27 cellular contexts compared by ENCODE assay signal in the genomic region with DNA sequence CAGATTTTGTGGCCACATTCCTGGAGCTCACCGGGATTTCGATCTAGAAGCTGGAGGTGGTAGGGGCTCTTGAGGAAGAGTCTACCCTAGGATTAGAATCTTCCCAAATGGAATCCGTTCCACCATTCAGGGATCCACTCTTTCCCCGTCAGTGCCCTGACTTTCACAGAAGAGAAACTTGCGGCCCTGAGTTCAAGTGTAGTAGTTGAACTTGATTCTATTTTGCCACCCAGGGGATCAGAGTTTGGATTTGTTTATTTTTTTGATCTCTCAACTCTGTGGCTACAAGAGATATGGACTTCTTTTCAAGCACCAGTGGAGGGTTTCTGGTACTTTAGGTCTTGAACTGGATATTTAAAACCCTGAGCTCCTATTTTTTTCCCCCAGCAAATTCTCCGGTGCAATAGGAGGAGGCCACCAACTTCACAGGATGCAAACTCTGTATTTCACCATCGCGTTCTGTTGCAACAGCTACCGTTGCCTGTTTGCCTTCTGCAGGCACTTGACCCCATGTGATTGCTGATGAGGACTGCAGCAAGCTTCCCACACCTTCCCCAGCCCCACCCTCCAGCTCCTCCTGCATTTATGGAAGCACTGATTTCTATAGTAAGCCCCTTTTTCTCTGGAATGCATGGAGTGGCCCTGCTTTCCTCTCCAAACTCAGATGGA. TPM values are rescaled to one million over a fixed set of nuclear protein-coding genes. Genes with fewer than 3 reads are reported as not detected.
DNase-seq lines count a peak whose midpoint lies in the region; ATAC-seq and TF ChIP-seq lines count a peak whose summit lies in the region.
"Had no signal": no experiment of that assay in that cellular context is flagged by ENCODE, and none has a peak within 500 bp of the region (broad histone marks: within the 10 kb centered on the region; RNA-seq: fewer than 3 reads in every experiment).

No MANE protein-coding gene starts in this region.

- H3K79me2 ChIP-seq in GM23338 (replicated peaks; ENCODE audit: insufficient read depth), result no peaks in the 10 kb centered on the region

- H3K36me3 ChIP-seq in GM23338 (ENCODE audit: insufficient read depth) (no peaks in the 10 kb centered on the region), lung (ENCODE audit: control insufficient read depth in 2 of 2, insufficient read depth in 2 of 2, low read length in 2 of 2) (no peaks in the 10 kb centered on the region), stomach (no peaks in the 10 kb centered on the region)
- H3K36me3 ChIP-seq: SJCRH30, transverse colon had no signal

- TF ChIP-seq CTCF in GM23338 (conservative IDR thresholded peaks at IDR 0.05; ENCODE audit: low read depth in 2 of 2), result no peak
- no peak for TF ChIP-seq CTCF in NB4 (IDR thresholded peaks at IDR 0.05; ENCODE audit: low read depth, low read length)
- no peak for TF ChIP-seq CTCF in choroid plexus epithelial cell (conservative IDR thresholded peaks at IDR 0.05; ENCODE audit: low read depth, low read length)
- TF ChIP-seq CTCF in lung (IDR thresholded peaks at IDR 0.05; ENCODE audit: control extremely low read depth, extremely low read depth), result no peak
- TF ChIP-seq CTCF in stomach (IDR thresholded peaks at IDR 0.05), result no peak

- no peak overlapping the region for H3K27ac ChIP-seq in GM23338 (ENCODE audit: low read depth)
- no peak overlapping the region for H3K27ac ChIP-seq in lung (ENCODE audit: low read depth in 1 of 2, low read length in 1 of 2)
- H3K27ac ChIP-seq in stomach, result no peak overlapping the region
- H3K27ac ChIP-seq: coronary artery, PC-9, SJCRH30, skin epidermis, transverse colon had no signal

- DNase-seq in GM23338 (ENCODE audit: low spot score) (no peak), NB4 (ENCODE audit: low read depth) (peak; percentile 96), choroid plexus epithelial cell (ENCODE audit: low read depth) (peak; percentile 94), lung (ENCODE audit: low spot score) (peak; percentile 76), GM19238 (ENCODE audit: insufficient read length, low spot score) (no peak), stomach (no peak), NCI-H1092 treated with DMSO at 0.1 percent for 48 hours (lab: John Stamatoyannopoulos, UW) (no peak), H4 (ENCODE audit: low spot score) (no peak)
- DNase-seq: activated CD4-positive, CD25-positive, alpha-beta regulatory T cell treated with anti-CD3 and anti-CD28 coated beads, Interleukin-2, amount 50 U/mL, for 72 hours; activated naive CD8-positive, alpha-beta T cell treated with anti-CD3 and anti-CD28 coated beads, Interleukin-2, amount 10 ng/mL, durations not matched to agents 7 days and 5 days; COR-L47; hippocampal formation; mesendoderm; naive thymus-derived CD8-positive, alpha-beta T cell; NCI-H1092; NCI-H69; PC-9; SJCRH30; transverse colon had no signal

- no peaks in the 10 kb centered on the region for H3F3A ChIP-seq in GM23338 (replicated peaks; ENCODE audit: low read depth)

- TF ChIP-seq POLR2A in NB4 (IDR thresholded peaks at IDR 0.05; ENCODE audit: extremely low read depth, insufficient read length) (no peak), stomach (IDR thresholded peaks at IDR 0.05) (no peak)

- no peak overlapping the region; the same call in 1 of the 2 replicates for H2AFZ ChIP-seq in GM23338
- H2AFZ ChIP-seq: PC-9 had no signal

- H3K9me3 ChIP-seq in lung (ENCODE audit: control insufficient read depth in 2 of 2, insufficient read depth in 1 of 2, low read length in 1 of 2) (no peaks in the 10 kb centered on the region), stomach (no peaks in the 10 kb centered on the region)
- H3K9me3 ChIP-seq: SJCRH30, transverse colon had no signal

- WGBS in lung, 2 donors, result 38 to 45% methylated on average over 9 of the region's 9 CpGs
- WGBS in stomach, 5 donors, result 61 to 70% (median 66%) methylated on average over 9 of the region's 9 CpGs

- intact Hi-C loops in stomach (cut with DNase I; ENCODE audit: low total_unique reads), result no loop called here

- no peaks in the 10 kb centered on the region for H3K9me3 Mint-ChIP-seq in GM23338
- H3K9me3 Mint-ChIP-seq: activated naive CD8-positive, alpha-beta T cell treated with anti-CD3 and anti-CD28 coated beads, Interleukin-2, amount 10 ng/mL, durations not matched to agents 7 days and 5 days; activated T-helper 1 cell treated with anti-CD3 and anti-CD28 coated beads, Interleukin-12 subunit alpha, Interleukin-12 subunit beta, Interleukin-2, Interleukin-4 antibody, amounts not matched to agents 30 ng/mL and 10 ng/mL and 1 ng/mL, durations not matched to agents 14 hours and 24 hours and 36 hours; naive thymus-derived CD8-positive, alpha-beta T cell; stimulated activated naive CD8-positive, alpha-beta T cell treated with anti-CD3 and anti-CD28 coated beads, Interleukin-15, Interleukin-2, amounts not matched to agents 100 ng/mL and 50 ng/mL, for 24 hours had no signal

- ATAC-seq in GM23338, result no peak
- ATAC-seq in lung (ENCODE audit: insufficient read depth, low FRiP score), result peak; percentile 27
- ATAC-seq: naive thymus-derived CD8-positive, alpha-beta T cell had no signal

- no peaks in the 10 kb centered on the region for H4K20me1 ChIP-seq in GM23338 (replicated peaks; ENCODE audit: insufficient read depth)

- H3K27ac Mint-ChIP-seq in GM23338, result 0 out of 2 replicates have a peak overlapping the region, but pooled peaks have one; percentile 61
- H3K27ac Mint-ChIP-seq: activated naive CD8-positive, alpha-beta T cell treated with anti-CD3 and anti-CD28 coated beads, Interleukin-2, amount 10 ng/mL, durations not matched to agents 7 days and 5 days; activated T-helper 1 cell treated with anti-CD3 and anti-CD28 coated beads, Interleukin-12 subunit alpha, Interleukin-12 subunit beta, Interleukin-2, Interleukin-4 antibody, amounts not matched to agents 30 ng/mL and 10 ng/mL and 1 ng/mL, durations not matched to agents 14 hours and 24 hours and 36 hours; brain; naive thymus-derived CD8-positive, alpha-beta T cell; stimulated activated naive CD8-positive, alpha-beta T cell treated with anti-CD3 and anti-CD28 coated beads, Interleukin-15, Interleukin-2, amounts not matched to agents 100 ng/mL and 50 ng/mL, for 24 hours had no signal

- H3K4me1 ChIP-seq in GM23338 (ENCODE audit: insufficient read depth) (no peaks in the 10 kb centered on the region), lung (ENCODE audit: control insufficient read depth in 2 of 2, insufficient read depth in 2 of 2, low read length in 2 of 2) (no peaks in the 10 kb centered on the region), stomach (no peaks in the 10 kb centered on the region)
- H3K4me1 ChIP-seq: SJCRH30, transverse colon had no signal

- no peak overlapping the region for H3K4me2 ChIP-seq in GM23338
- H3K4me2 ChIP-seq: PC-9 had no signal

- TF ChIP-seq EP300 in stomach (IDR thresholded peaks at IDR 0.05), result no peak

- H3K4me1 Mint-ChIP-seq in GM23338, result peaks cover 14% of the 10 kb centered on the region
- H3K4me1 Mint-ChIP-seq: activated naive CD8-positive, alpha-beta T cell treated with anti-CD3 and anti-CD28 coated beads, Interleukin-2, amount 10 ng/mL, durations not matched to agents 7 days and 5 days; brain had no signal

- peaks cover 14% of the 10 kb centered on the region for H3K27me3 Mint-ChIP-seq in GM23338 (ENCODE audit: insufficient read depth, low read depth, poor library complexity)

- H3K4me3 ChIP-seq in GM23338 (no peak overlapping the region), NB4 (ENCODE audit: low read depth, low read length) (peak overlapping the region; percentile 27), choroid plexus epithelial cell (ENCODE audit: low read depth, low read length) (no peak overlapping the region), lung (no peak overlapping the region), stomach (no peak overlapping the region)
- H3K4me3 ChIP-seq: coronary artery, PC-9, SJCRH30, skin epidermis, transverse colon had no signal

- no peaks in the 10 kb centered on the region for H3K36me3 Mint-ChIP-seq in GM23338 (ENCODE audit: low read depth)
- H3K36me3 Mint-ChIP-seq: activated naive CD8-positive, alpha-beta T cell treated with anti-CD3 and anti-CD28 coated beads, Interleukin-2, amount 10 ng/mL, durations not matched to agents 7 days and 5 days; brain; naive thymus-derived CD8-positive, alpha-beta T cell had no signal

- no peak overlapping the region for H3K4me3 Mint-ChIP-seq in GM23338
- H3K4me3 Mint-ChIP-seq: activated naive CD8-positive, alpha-beta T cell treated with anti-CD3 and anti-CD28 coated beads, Interleukin-2, amount 10 ng/mL, durations not matched to agents 7 days and 5 days; activated T-helper 1 cell treated with anti-CD3 and anti-CD28 coated beads, Interleukin-12 subunit alpha, Interleukin-12 subunit beta, Interleukin-2, Interleukin-4 antibody, amounts not matched to agents 30 ng/mL and 10 ng/mL and 1 ng/mL, durations not matched to agents 14 hours and 24 hours and 36 hours; brain; naive thymus-derived CD8-positive, alpha-beta T cell; stimulated activated naive CD8-positive, alpha-beta T cell treated with anti-CD3 and anti-CD28 coated beads, Interleukin-15, Interleukin-2, amounts not matched to agents 100 ng/mL and 50 ng/mL, for 24 hours had no signal

- H3K27me3 ChIP-seq in GM23338 (ENCODE audit: insufficient read depth) (no peaks in the 10 kb centered on the region), lung (ENCODE audit: control insufficient read depth, insufficient read depth) (no peaks in the 10 kb centered on the region), stomach (no peaks in the 10 kb centered on the region)
- H3K27me3 ChIP-seq: SJCRH30, transverse colon had no signal

- H3K9me2 ChIP-seq in GM23338 (ENCODE audit: insufficient read depth), result no peaks in the 10 kb centered on the region

TF ChIP-seq in GM23338, 12 proteins besides CTCF, POLR2A, EP300 and RAD21 (continues in another document):
- no peak for TF ChIP-seq STAT1 (IDR thresholded peaks at IDR 0.05; ENCODE audit: unreplicated experiment)

RNA-seq across cellular contexts. Expression of a gene that starts 14.8 kb away (rescaled TPM):
- 9.0 and 10.8 TPM in 2 replicates for total RNA-seq in GM23338 (2014; rRNA removed; shearing (Covaris generic))
- polyA plus RNA-seq in GM23338 (2016; fragmentation: Nextera tagmentation; extraction: Ambion mirVana), result 2.7 and 3.3 TPM in 2 replicates
- total RNA-seq in lung, result 10 to 100 TPM; 12.8 to 16.8 TPM
- 10 to 100 TPM in 1 of 2 donors, 1 to 10 TPM in 1; 9.2 to 11.6 TPM for polyA plus RNA-seq in lung
- total RNA-seq in stomach, result 100 to 1,000 TPM in 1 of 5 donors, 10 to 100 TPM in 4; 16.2 to 123 (median 83.9) TPM
- polyA plus RNA-seq in stomach, result 10 to 100 TPM in 1 of 3 donors, 1 to 10 TPM in 2; 6.7 to 23.4 (median 7.8) TPM
- not detected in 2 replicates for total RNA-seq in H4 (2014; rRNA removed; shearing (Covaris generic))
- total RNA-seq: activated CD8-positive, alpha-beta memory T cell treated with anti-CD3 and anti-CD28 coated beads for 36 hours; activated naive CD8-positive, alpha-beta T cell treated with anti-CD3 and anti-CD28 coated beads, Interleukin-2, amount 10 ng/mL, durations not matched to agents 7 days and 5 days; activated T-helper 1 cell treated with anti-CD3 and anti-CD28 coated beads, Interleukin-12 subunit alpha, Interleukin-12 subunit beta, Interleukin-2, Interleukin-4 antibody, amounts not matched to agents 30 ng/mL and 10 ng/mL and 1 ng/mL, durations not matched to agents 14 hours and 24 hours and 36 hours; Daoy; naive thymus-derived CD8-positive, alpha-beta T cell had no signal
- polyA plus RNA-seq: keratinocyte; naive thymus-derived CD8-positive, alpha-beta T cell had no signal

RNA-seq across cellular contexts. Expression of a gene that starts 20.9 kb away (rescaled TPM):
- total RNA-seq in GM23338 (2014; rRNA removed; shearing (Covaris generic)), result 14.7 and 15.1 TPM in 2 replicates
- polyA plus RNA-seq in GM23338 (2016; fragmentation: Nextera tagmentation; extraction: Ambion mirVana) (5.8 and 6.5 TPM in 2 replicates), lung (10 to 100 TPM; 10.0 to 12.3 TPM), stomach (10 to 100 TPM; 16.4 to 29.8 (median 19.7) TPM)
- total RNA-seq in lung (10 to 100 TPM; 16.8 to 25.0 TPM), stomach (10 to 100 TPM in 4 of 5 donors, 1 to 10 TPM in 1; 6.4 to 66.1 (median 33.0) TPM)
- total RNA-seq in H4 (2014; rRNA removed; shearing (Covaris generic)), result 6.2 and 7.4 TPM in 2 replicates

RNA-seq across cellular contexts. Expression of a gene that starts 47.1 kb away (rescaled TPM):
- total RNA-seq in GM23338 (2014; rRNA removed; shearing (Covaris generic)), result not detected in 2 replicates
- not detected in 2 replicates for polyA plus RNA-seq in GM23338 (2016; fragmentation: Nextera tagmentation; extraction: Ambion mirVana)
- not detected for total RNA-seq in lung
- not detected for polyA plus RNA-seq in lung
- under 1 TPM in 1 of 5 donors, not detected in 4; 0.92 TPM for total RNA-seq in stomach
- polyA plus RNA-seq in stomach, result not detected
- not detected in 2 replicates for total RNA-seq in H4 (2014; rRNA removed; shearing (Covaris generic))
- total RNA-seq: activated CD8-positive, alpha-beta memory T cell treated with anti-CD3 and anti-CD28 coated beads for 36 hours; activated naive CD8-positive, alpha-beta T cell treated with anti-CD3 and anti-CD28 coated beads, Interleukin-2, amount 10 ng/mL, durations not matched to agents 7 days and 5 days; activated T-helper 1 cell treated with anti-CD3 and anti-CD28 coated beads, Interleukin-12 subunit alpha, Interleukin-12 subunit beta, Interleukin-2, Interleukin-4 antibody, amounts not matched to agents 30 ng/mL and 10 ng/mL and 1 ng/mL, durations not matched to agents 14 hours and 24 hours and 36 hours; Daoy; naive thymus-derived CD8-positive, alpha-beta T cell; PC-9; SJCRH30; transverse colon had no signal
- polyA plus RNA-seq: keratinocyte had no signal

Comparison
In these comparisons a context has a peak if more than half of its experiments do, and no peak if none do; other contexts are left out.
1. DNase-seq: peak in NB4 (single experiment), choroid plexus epithelial cell (single experiment) and lung (single experiment); none in GM23338 (single experiment), GM19238 (single experiment), stomach (single experiment), NCI-H1092 treated with DMSO at 0.1 percent for 48 hours (single experiment) and H4 (single experiment).